ENCODE assay signal across 26 cellular contexts in the genomic region with DNA sequence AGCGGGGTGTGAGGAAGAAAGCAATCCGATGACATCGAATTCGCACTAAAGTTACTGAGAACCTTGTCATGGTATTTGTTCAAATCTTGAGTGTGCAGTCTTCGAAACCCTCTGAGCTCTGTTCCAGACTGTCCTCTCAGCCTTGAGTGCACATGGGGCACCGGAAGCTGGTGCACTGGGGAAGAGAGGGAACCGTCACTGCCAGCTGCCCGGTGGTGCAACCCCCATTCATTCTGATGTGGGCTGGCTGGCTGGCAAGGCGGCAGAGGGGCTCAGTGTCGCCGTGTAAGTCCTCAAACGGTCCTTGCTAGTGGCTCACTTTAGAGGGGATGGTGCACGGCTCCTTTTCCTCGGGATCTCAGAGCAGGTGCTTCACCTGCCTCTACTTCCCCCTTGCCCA.
"Had no signal": no experiment of that assay in that cellular context is flagged by ENCODE, and none has a peak within 500 bp of the region (broad histone marks: within the 10 kb centered on the region; RNA-seq: fewer than 3 reads in every experiment).

No MANE protein-coding gene starts in this region.

- H3K36me3 Mint-ChIP-seq: activated CD4-positive, alpha-beta memory T cell treated with anti-CD3 and anti-CD28 coated beads for 36 hours had no signal

- H3K4me3 ChIP-seq: colonic mucosa had no signal

- DNase-seq: activated B cell treated with CpG ODN at 0.5 μM for 24 hours; activated CD4-positive, alpha-beta memory T cell treated with anti-CD3 and anti-CD28 coated beads for 36 hours; activated CD4-positive, alpha-beta T cell treated with anti-CD3 and anti-CD28 coated beads for 48 hours; activated CD4-positive, alpha-beta T cell treated with anti-CD3 and anti-CD28 coated beads, Interleukin-2, amount 50 U/mL, for 1 hour; activated effector memory CD4-positive, alpha-beta T cell treated with Interleukin-2 at 50 U/mL for 16 hours; activated gamma-delta T cell treated with Interleukin-2 at 50 U/mL for 16 hours; activated naive CD4-positive, alpha-beta T cell treated with anti-CD3 and anti-CD28 coated beads, Interleukin-2, amount 50 U/mL, for 16 hours; activated naive CD4-positive, alpha-beta T cell treated with Interleukin-2 at 50 U/mL for 16 hours; activated T-cell treated with anti-CD3 and anti-CD28 coated beads, Interleukin-2, amount 50 U/mL, for 4 hours; amniotic stem cell; anterior cingulate cortex; brain microvascular endothelial cell; central memory CD4-positive, alpha-beta T cell; cerebellar nuclear complex; colonic mucosa; effector CD8-positive, alpha-beta T cell; foreskin fibroblast; T-helper 1 cell; T-helper 17 cell; T1000; WERI-Rb-1 had no signal

- H3K36me3 ChIP-seq: brain microvascular endothelial cell, colonic mucosa, WERI-Rb-1 had no signal

- H3K9me3 Mint-ChIP-seq: activated B cell treated with CpG ODN at 0.5 μM for 24 hours; activated CD4-positive, alpha-beta memory T cell treated with anti-CD3 and anti-CD28 coated beads for 36 hours; activated T-cell treated with anti-CD3 and anti-CD28 coated beads, Interleukin-2, amount 50 U/mL, for 4 hours; activated T-helper 17 cell treated with anti-CD3 and anti-CD28 coated beads, Interleukin-2, amount 50 U/mL, for 72 hours; T-helper 2 cell treated with Interferon-gamma antibody and Interleukin-4, amounts not matched to agents 5 μg/mL and 100 μg/mL, for 36 hours had no signal

- H3K4me1 ChIP-seq: colonic mucosa had no signal

- H3K27me3 ChIP-seq: brain microvascular endothelial cell, colonic mucosa had no signal

- H3K4me3 Mint-ChIP-seq: activated B cell treated with CpG ODN at 0.5 μM for 24 hours; activated CD4-positive, alpha-beta memory T cell treated with anti-CD3 and anti-CD28 coated beads for 36 hours; activated naive CD8-positive, alpha-beta T cell; activated T-cell treated with anti-CD3 and anti-CD28 coated beads, Interleukin-2, amount 50 U/mL, for 4 hours; activated T-helper 17 cell treated with anti-CD3 and anti-CD28 coated beads, Interleukin-2, amount 50 U/mL, for 72 hours; T-helper 17 cell; T-helper 2 cell treated with Interferon-gamma antibody and Interleukin-4, amounts not matched to agents 5 μg/mL and 100 μg/mL, for 36 hours had no signal

- H3K9me3 ChIP-seq: colonic mucosa had no signal

- H3K27ac Mint-ChIP-seq: activated B cell treated with CpG ODN at 0.5 μM for 24 hours; activated CD4-positive, alpha-beta memory T cell treated with anti-CD3 and anti-CD28 coated beads for 36 hours; activated naive CD8-positive, alpha-beta T cell; activated T-helper 17 cell treated with anti-CD3 and anti-CD28 coated beads, Interleukin-2, amount 50 U/mL, for 72 hours; T-helper 17 cell; T-helper 2 cell treated with Interferon-gamma antibody and Interleukin-4, amounts not matched to agents 5 μg/mL and 100 μg/mL, for 36 hours had no signal

- H3K4me1 Mint-ChIP-seq: activated B cell treated with CpG ODN at 0.5 μM for 24 hours; activated T-helper 17 cell treated with anti-CD3 and anti-CD28 coated beads, Interleukin-2, amount 50 U/mL, for 72 hours; T-helper 17 cell had no signal

- ATAC-seq: activated CD4-positive, CD25-positive, alpha-beta regulatory T cell treated with anti-CD3 and anti-CD28 coated beads, Interleukin-2, amount 50 U/mL, for 24 hours; activated T-cell treated with anti-CD3 and anti-CD28 coated beads, Interleukin-2, amount 50 U/mL, for 4 hours; activated T-helper 17 cell treated with anti-CD3 and anti-CD28 coated beads, Interleukin-2, amount 50 U/mL, for 72 hours; T-helper 17 cell had no signal

- H3K27ac ChIP-seq: brain microvascular endothelial cell, colonic mucosa, epithelial cell of prostate, WERI-Rb-1 had no signal
